ENCODE assay signal across 8 cellular contexts in genomic region chr11:20599424-20600346, GRCh38. TPM values are rescaled to one million over a fixed set of nuclear protein-coding genes. Genes with fewer than 3 reads are reported as not detected.
DNase-seq lines count a peak whose midpoint lies in the region; ATAC-seq, FAIRE-seq and TF ChIP-seq lines count a peak whose summit lies in the region.

Gene SLC6A5 (plus strand): TSS chr11:20599608. CDS start chr11:20599673, 65 bp downstream.

- no peaks in the 10 kb centered on the region for H3K79me1 ChIP-seq in mesendoderm (ENCODE audit: low read length)

- no peak within 1 kb of the TSS for H3K4ac ChIP-seq in mesendoderm (ENCODE audit: low read depth, low read length)

- no peaks in the 10 kb centered on the region for H3K36me3 ChIP-seq in mesendoderm (ENCODE audit: control insufficient read depth, insufficient read depth, low read length)
- no peaks in the 10 kb centered on the region for H3K36me3 ChIP-seq in WERI-Rb-1

- H3K79me2 ChIP-seq in mesendoderm (ENCODE audit: control insufficient read depth, insufficient read depth, low read length) = no peaks in the 10 kb centered on the region

- WGBS in mesendoderm (ENCODE audit: extremely low coverage, insufficient coverage, low lambda C conversion rate) = no CpG with 5 or more reads among the region's 27 CpGs

- H3K18ac ChIP-seq in mesendoderm (ENCODE audit: low read length) = no peak within 1 kb of the TSS

- no peak within 1 kb of the TSS for H3K23ac ChIP-seq in mesendoderm (ENCODE audit: low read length)

- peaks cover 4% of the 10 kb centered on the region for H3K9me3 ChIP-seq in WERI-Rb-1 (ENCODE audit: severe bottlenecking)

- H2AK5ac ChIP-seq in mesendoderm (ENCODE audit: low read length) = no peak within 1 kb of the TSS

- no peaks in the 10 kb centered on the region for H3K4me1 ChIP-seq in mesendoderm (ENCODE audit: control insufficient read depth, low read depth, low read length)

- no peak within 1 kb of the TSS for H4K8ac ChIP-seq in mesendoderm (ENCODE audit: low read depth, low read length)

- no peak for FAIRE-seq in GM12891 (lab: Jason Lieb, UNC)

- H2BK120ac ChIP-seq in mesendoderm (ENCODE audit: low read depth, low read length) = no peak within 1 kb of the TSS

- no peak for TF ChIP-seq CTCF in WERI-Rb-1 (IDR thresholded peaks at IDR 0.05; ENCODE audit: low read depth, low read length)

- H4K5ac ChIP-seq in mesendoderm (ENCODE audit: low read length) = no peak within 1 kb of the TSS

- DNase-seq in EL = peak; percentile 26
- DNase-seq in Jurkat, Clone E6-1 (ENCODE audit: low read depth, low spot score) = peak; percentile 19
- DNase-seq in astrocyte of the hippocampus (ENCODE audit: low read depth, low spot score) = peak; percentile 77
- peak; percentile 92 for DNase-seq in mesendoderm
- no peak for DNase-seq in GM12891 (ENCODE audit: insufficient read length, low spot score)
- no peak for DNase-seq in NCI-H446 treated with DMSO at 0.1 percent for 48 hours (lab: John Stamatoyannopoulos, UW)
- no peak for DNase-seq in WERI-Rb-1

- no peak within 1 kb of the TSS for H3K9ac ChIP-seq in mesendoderm (ENCODE audit: low read length)

- H3K27me3 ChIP-seq in mesendoderm (ENCODE audit: insufficient read depth, low read length, poor library complexity) (peaks cover 62% of the 10 kb centered on the region), WERI-Rb-1 (ENCODE audit: insufficient read depth, low read depth, severe bottlenecking) (no peaks in the 10 kb centered on the region)

- no peak within 1 kb of the TSS for H3K4me2 ChIP-seq in mesendoderm (ENCODE audit: low read length)

- H2BK15ac ChIP-seq in mesendoderm (replicated peaks; ENCODE audit: low read depth) = no peak within 1 kb of the TSS

- no peak within 1 kb of the TSS for H3K56ac ChIP-seq in mesendoderm (ENCODE audit: low read length)

- ATAC-seq in HG03025 (IDR thresholded peaks at IDR 0.05; ENCODE audit: low FRiP score, unreplicated experiment) = no peak

- H2BK5ac ChIP-seq in mesendoderm (ENCODE audit: low read length) = no peak within 1 kb of the TSS

- H3K27ac ChIP-seq in mesendoderm (ENCODE audit: low read depth, low read length) (no peak within 1 kb of the TSS), WERI-Rb-1 (no peak within 1 kb of the TSS)

- TF ChIP-seq POLR2A in GM12891 (IDR thresholded peaks at IDR 0.05; ENCODE audit: low read depth, low read length) = no peak

- no peak within 1 kb of the TSS for H3K4me3 ChIP-seq in Jurkat, Clone E6-1 (ENCODE audit: low read length)
- H3K4me3 ChIP-seq in mesendoderm (ENCODE audit: low read length) = no peak within 1 kb of the TSS
- no peak within 1 kb of the TSS for H3K4me3 ChIP-seq in WERI-Rb-1 (ENCODE audit: low read depth, low read length)

TF ChIP-seq in GM12891, 5 proteins besides CTCF, POLR2A, EP300 and RAD21:
- TF ChIP-seq POLR2AphosphoS5 (IDR thresholded peaks at IDR 0.05; ENCODE audit: low read depth, low read length) (no peak), SPI1 (IDR thresholded peaks at IDR 0.05; ENCODE audit: low read depth, low read length) (no peak), POU2F2 (IDR thresholded peaks at IDR 0.05; ENCODE audit: low read depth, low read length) (no peak), PAX5 (IDR thresholded peaks at IDR 0.05; ENCODE audit: insufficient read depth, low read length, severe bottlenecking) (no peak), TAF1 (IDR thresholded peaks at IDR 0.05; ENCODE audit: low read depth, low read length) (no peak)

RNA-seq across cellular contexts. Expression of gene SLC6A5, which starts in this region (rescaled TPM):
- polyA plus RNA-seq in Jurkat, Clone E6-1 (2012; ENCODE audit: insufficient read depth, insufficient read length) = not detected
- 0.03 TPM for polyA plus RNA-seq in mesendoderm (2013, experiment 1 of 2)
- not detected for polyA plus RNA-seq in mesendoderm (2013, experiment 2 of 2)
- polyA plus RNA-seq in GM12891 (2012; ENCODE audit: low read depth, missing spikeins) = 0.06 TPM

Comparison
In these comparisons a context has a peak if more than half of its experiments do, and no peak if none do; other contexts are left out.
1. DNase-seq: peak in EL (single experiment), Jurkat, Clone E6-1 (single experiment), astrocyte of the hippocampus (single experiment) and mesendoderm (single experiment); none in GM12891 (single experiment), NCI-H446 treated with DMSO at 0.1 percent for 48 hours (single experiment) and WERI-Rb-1 (single experiment).